8 cellular contexts compared by ENCODE assay signal in the genomic region with DNA sequence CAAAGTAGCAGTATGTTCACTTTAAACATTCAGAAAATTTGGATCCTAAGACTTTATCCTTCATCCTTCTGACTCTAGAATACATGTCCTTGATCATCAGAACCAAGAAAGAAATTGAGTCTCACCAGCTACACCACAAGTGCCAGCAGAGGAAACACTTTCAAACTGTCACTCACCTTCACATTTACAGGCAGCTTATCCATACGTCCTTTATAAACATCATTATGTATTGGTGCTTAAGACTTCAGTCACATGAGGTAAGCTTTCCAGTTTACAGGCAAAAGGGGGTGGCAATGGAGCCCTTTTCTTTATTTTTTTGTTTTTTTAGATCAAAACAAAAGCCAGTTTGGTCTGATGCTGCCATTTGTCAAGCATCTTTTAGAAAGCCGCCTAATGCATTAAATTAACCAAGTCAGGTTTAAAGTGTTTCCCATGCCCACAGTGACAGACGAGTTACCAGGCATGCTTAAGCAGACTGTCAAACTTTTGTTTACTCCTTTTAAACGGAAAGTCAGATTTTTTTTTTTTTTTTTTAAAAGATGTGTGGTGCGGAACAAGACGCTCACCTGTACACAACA. TPM values are rescaled to one million over a fixed set of nuclear protein-coding genes. Genes with fewer than 3 reads are reported as not detected.
A peak's percentile ranks its signal among the peaks of the same experiment; 100 is the strongest.
DNase-seq lines count a peak whose midpoint lies in the region; ATAC-seq and TF ChIP-seq lines count a peak whose summit lies in the region.

No MANE protein-coding gene starts in this region.

- peak overlapping the region; percentile 87 for H3K27ac Mint-ChIP-seq in stimulated activated naive B cell treated with anti-CD40 and anti-IgM and Interleukin-4, amounts not matched to agents 10 μg/mL and 1 μg/mL and 100 μg/mL, for 72 hours

- H2AFZ ChIP-seq in hepatocyte: peak overlapping the region; percentile 86

- H3K36me3 ChIP-seq in hepatocyte (replicated peaks; ENCODE audit: insufficient read depth, low read depth): no peaks in the 10 kb centered on the region

- no peaks in the 10 kb centered on the region for H3K27me3 Mint-ChIP-seq in stimulated activated naive B cell treated with anti-CD40 and anti-IgM and Interleukin-4, amounts not matched to agents 10 μg/mL and 1 μg/mL and 100 μg/mL, for 72 hours

- peaks cover 13 to 27% of the 10 kb centered on the region in 2 donors for H3K4me1 Mint-ChIP-seq in stimulated activated naive B cell treated with anti-CD40 and anti-IgM and Interleukin-4, amounts not matched to agents 10 μg/mL and 1 μg/mL and 100 μg/mL, for 72 hours

- H3K27me3 ChIP-seq in hepatocyte: no peaks in the 10 kb centered on the region

- H3K27ac ChIP-seq in hepatocyte: peak overlapping the region; percentile 98

- H4K20me1 ChIP-seq in hepatocyte (ENCODE audit: insufficient read depth, poor library complexity, severe bottlenecking): peaks cover 21% of the 10 kb centered on the region

- peak overlapping the region; percentile 82 for H3K4me2 ChIP-seq in hepatocyte

- peak overlapping the region; percentile 81 to 98 for H3K4me3 Mint-ChIP-seq in stimulated activated naive B cell treated with anti-CD40 and anti-IgM and Interleukin-4, amounts not matched to agents 10 μg/mL and 1 μg/mL and 100 μg/mL, for 72 hours

- TF ChIP-seq CTCF in WI38 (IDR thresholded peaks at IDR 0.05; ENCODE audit: low read depth, low read length) (no peak), hepatocyte (IDR thresholded peaks at IDR 0.05; ENCODE audit: poor library complexity) (no peak)

- H3K79me2 ChIP-seq in hepatocyte: peaks cover 34% of the 10 kb centered on the region

- no peaks in the 10 kb centered on the region for H3K9me3 ChIP-seq in hepatocyte (ENCODE audit: low read depth)

- no peak for ATAC-seq in stimulated activated naive B cell treated with anti-CD40 and anti-IgM and Interleukin-4, amounts not matched to agents 10 μg/mL and 1 μg/mL and 100 μg/mL, for 72 hours (replicated peaks)

- H3K9me2 ChIP-seq in hepatocyte (replicated peaks; ENCODE audit: insufficient read depth): no peaks in the 10 kb centered on the region

- H3K36me3 Mint-ChIP-seq in stimulated activated naive B cell treated with anti-CD40 and anti-IgM and Interleukin-4, amounts not matched to agents 10 μg/mL and 1 μg/mL and 100 μg/mL, for 72 hours: peaks cover 9 to 13% of the 10 kb centered on the region in 2 donors

- DNase-seq in NCI-H510A treated with DMSO at 0.1 percent for 48 hours (lab: John Stamatoyannopoulos, UW) (peak; percentile 54), NCI-H510A (lab: John Stamatoyannopoulos, UW) (no peak), hepatocyte (ENCODE audit: low spot score) (no peak), D341Med (ENCODE audit: low spot score) (no peak), T-helper 9 cell (no peak)
- DNase-seq in stimulated activated naive B cell treated with anti-CD40 and anti-IgM and Interleukin-4, amounts not matched to agents 10 μg/mL and 1 μg/mL and 100 μg/mL, for 72 hours: no peak
- DNase-seq in activated CD8-positive, alpha-beta memory T cell treated with anti-CD3 and anti-CD28 coated beads, Interleukin-2, amount 50 U/mL, for 4 hours: no peak

- H3K9me3 Mint-ChIP-seq in stimulated activated naive B cell treated with anti-CD40 and anti-IgM and Interleukin-4, amounts not matched to agents 10 μg/mL and 1 μg/mL and 100 μg/mL, for 72 hours: peaks cover 2 to 4% of the 10 kb centered on the region in 2 donors

- H3K4me3 ChIP-seq in WI38 (ENCODE audit: low read depth, low read length) (peak overlapping the region; percentile 74), hepatocyte (peak overlapping the region; percentile 57)

- peaks cover 18% of the 10 kb centered on the region for H3K4me1 ChIP-seq in hepatocyte (ENCODE audit: insufficient read depth)

- WGBS in hepatocyte (ENCODE audit: low lambda C conversion rate, missing lambda C conversion rate): 16% methylated on average over 6 of the region's 6 CpGs

RNA-seq across cellular contexts. Expression of a gene that starts 1.0 kb away (rescaled TPM):
- total RNA-seq in hepatocyte: 31.4 and 33.7 TPM in 2 replicates
- polyA plus RNA-seq in hepatocyte: 25.5 and 25.9 TPM in 2 replicates
